Comparison of ENCODE assay signal across 8 cellular contexts in genomic region chr16:85821441-85821901, GRCh38. TPM values are rescaled to one million over a fixed set of nuclear protein-coding genes. Genes with fewer than 3 reads are reported as not detected.
DNase-seq lines count a peak whose midpoint lies in the region; ATAC-seq and TF ChIP-seq lines count a peak whose summit lies in the region.

No MANE protein-coding gene starts in this region.

- H3K9me3 ChIP-seq in T-helper 17 cell (ENCODE audit: control insufficient read depth, low read length, poor library complexity, severe bottlenecking) (no peaks in the 10 kb centered on the region), adipocyte (ENCODE audit: control insufficient read depth, low read length) (no peaks in the 10 kb centered on the region), left ventricle myocardium inferior (replicated peaks) (no peaks in the 10 kb centered on the region)

- no peaks in the 10 kb centered on the region for H3K36me3 Mint-ChIP-seq in T-helper 17 cell (ENCODE audit: low read depth)

- H3K27ac ChIP-seq in left ventricle myocardium inferior (replicated peaks), result no peak overlapping the region

- no peak overlapping the region for H3K4me3 Mint-ChIP-seq in T-helper 17 cell

- ATAC-seq in T-helper 17 cell (peak; percentile 86), GM21717 (IDR thresholded peaks at IDR 0.05; ENCODE audit: unreplicated experiment) (no peak)

- H3K27me3 ChIP-seq in adipocyte (replicated peaks; ENCODE audit: control insufficient read depth, insufficient read depth, low read length) (peaks cover 22% of the 10 kb centered on the region), left ventricle myocardium inferior (ENCODE audit: low read depth) (peaks cover 72% of the 10 kb centered on the region)

- intact Hi-C loops in left ventricle myocardium inferior (cut with micrococcal nuclease), result no loop called here

- no peak overlapping the region for H3K9ac ChIP-seq in adipocyte (ENCODE audit: low read length)

- H3K4me3 ChIP-seq in HFF-Myc (replicated peaks; ENCODE audit: low read depth, low read length), result no peak overlapping the region
- H3K4me3 ChIP-seq in adipocyte (ENCODE audit: low read length), result no peak overlapping the region
- H3K4me3 ChIP-seq in left ventricle myocardium inferior, result no peak overlapping the region

- H3K4me1 Mint-ChIP-seq in T-helper 17 cell, result peaks cover 3% of the 10 kb centered on the region

- peak; percentile 96 for TF ChIP-seq CTCF in HFF-Myc (IDR thresholded peaks at IDR 0.05; ENCODE audit: low read depth, low read length, missing control alignments)
- peak; percentile 97 for TF ChIP-seq CTCF in left ventricle myocardium inferior (IDR thresholded peaks at IDR 0.05; ENCODE audit: borderline replicate concordance)

- H3K4me1 ChIP-seq in adipocyte (ENCODE audit: control insufficient read depth, insufficient read depth, low read length) (peaks cover 6% of the 10 kb centered on the region), left ventricle myocardium inferior (no peaks in the 10 kb centered on the region)

- DNase-seq in EL (peak; percentile 72), HFF-Myc (ENCODE audit: extremely low read depth, low read depth) (no peak), NCI-H1436 (lab: John Stamatoyannopoulos, UW) (peak; percentile 64), T-helper 17 cell (peak; percentile 55 to 80 (median 62)), adipocyte (ENCODE audit: low read depth) (peak; percentile 89), left ventricle myocardium inferior (peak; percentile 73), renal cortical epithelial cell (ENCODE audit: low read depth) (peak; percentile 50)

- no peak overlapping the region for H3K27ac Mint-ChIP-seq in T-helper 17 cell

- peaks cover 4% of the 10 kb centered on the region for H3K27me3 Mint-ChIP-seq in T-helper 17 cell

- H3K36me3 ChIP-seq in adipocyte (ENCODE audit: control insufficient read depth, insufficient read depth, low read length, severe bottlenecking) (no peaks in the 10 kb centered on the region), left ventricle myocardium inferior (no peaks in the 10 kb centered on the region)

RNA-seq across cellular contexts. Expression of gene COX4I1, which starts 22.0 kb away (rescaled TPM):
- 100 to 1,000 TPM; 526 to 533 TPM for total RNA-seq in T-helper 17 cell
- total RNA-seq in left ventricle myocardium inferior, result 1,881 TPM
- total RNA-seq in renal cortical epithelial cell, result 349 and 463 TPM in 2 replicates

RNA-seq across cellular contexts. Expression of gene EMC8, which starts 22.1 kb away (rescaled TPM):
- 10 to 100 TPM; 32.5 to 40.1 TPM for total RNA-seq in T-helper 17 cell
- total RNA-seq in left ventricle myocardium inferior, result 22.5 TPM
- total RNA-seq in renal cortical epithelial cell, result 25.5 and 26.6 TPM in 2 replicates
